ENCODE assay signal across 16 cellular contexts in the genomic region with DNA sequence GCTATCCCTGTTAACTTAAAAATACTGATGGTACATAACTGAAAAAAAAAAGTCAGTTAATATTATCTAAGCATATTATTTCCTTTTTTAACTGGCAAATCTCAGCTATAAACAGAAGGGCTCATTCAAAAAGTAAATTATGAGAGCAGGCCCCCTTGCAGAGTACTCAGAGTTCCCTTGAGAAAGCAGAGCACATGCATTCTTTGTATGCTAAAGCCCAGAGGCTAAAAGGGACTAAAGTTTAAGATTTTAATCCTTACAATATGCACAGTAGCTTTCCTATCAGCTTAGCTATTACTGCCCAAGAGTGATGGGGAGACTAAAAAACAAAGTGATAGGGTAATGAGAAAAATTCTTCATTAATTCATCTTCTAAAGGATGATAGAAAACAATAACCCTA. TPM values are rescaled to one million over a fixed set of nuclear protein-coding genes. Genes with fewer than 3 reads are reported as not detected.
DNase-seq lines count a peak whose midpoint lies in the region; ATAC-seq and TF ChIP-seq lines count a peak whose summit lies in the region.
"Had no signal": no experiment of that assay in that cellular context is flagged by ENCODE, and none has a peak within 500 bp of the region (broad histone marks: within the 10 kb centered on the region; RNA-seq: fewer than 3 reads in every experiment).

No MANE protein-coding gene starts in this region.

- H3K9me3 ChIP-seq in OCI-LY3 (ENCODE audit: insufficient read depth, low read length) (no peaks in the 10 kb centered on the region), osteoblast (ENCODE audit: low read depth, low read length) (no peaks in the 10 kb centered on the region)
- H3K9me3 ChIP-seq: neutrophil, Peyer's patch, spleen had no signal

- H3K4me2 ChIP-seq in OCI-LY3 (ENCODE audit: low read length) = peak overlapping the region; percentile 57
- H3K4me2 ChIP-seq in osteoblast (ENCODE audit: insufficient read depth, low read length) = peak overlapping the region; percentile 27

- peak overlapping the region; percentile 84 for H3K27ac ChIP-seq in OCI-LY3 (ENCODE audit: low read length)
- peak overlapping the region; percentile 44 for H3K27ac ChIP-seq in osteoblast (ENCODE audit: low read depth, low read length)
- H3K27ac ChIP-seq: neutrophil, spleen had no signal

- H3K4me1 Mint-ChIP-seq in central memory CD8-positive, alpha-beta T cell = no peaks in the 10 kb centered on the region

- peaks cover 49% of the 10 kb centered on the region for H3K4me1 ChIP-seq in OCI-LY3 (ENCODE audit: low read length)
- peaks cover 32% of the 10 kb centered on the region for H3K4me1 ChIP-seq in osteoblast (ENCODE audit: insufficient read depth, low read length)

- in situ Hi-C loops in GM13976 (cut with MboI; ENCODE audit: low sequenced_read_pairs, unreplicated experiment) = no loop called here

- no peaks in the 10 kb centered on the region for H3K27me3 Mint-ChIP-seq in central memory CD8-positive, alpha-beta T cell
- H3K27me3 Mint-ChIP-seq: CD4-positive, alpha-beta memory T cell had no signal

- TF ChIP-seq CTCF in OCI-LY3 (IDR thresholded peaks at IDR 0.05; ENCODE audit: low read depth, low read length) = no peak
- TF ChIP-seq CTCF in osteoblast (IDR thresholded peaks at IDR 0.05; ENCODE audit: extremely low read depth, low read depth, low read length) = no peak
- TF ChIP-seq CTCF in GM13976 (IDR thresholded peaks at IDR 0.05; ENCODE audit: borderline replicate concordance, control extremely low read depth, extremely low read depth, insufficient read depth, missing control alignments) = no peak

- H3K4me3 ChIP-seq in OCI-LY3 (ENCODE audit: low read length) (peak overlapping the region; percentile 48), osteoblast (ENCODE audit: insufficient read depth, low read length) (no peak overlapping the region)
- H3K4me3 ChIP-seq: Peyer's patch, spleen had no signal

- H3K4me3 Mint-ChIP-seq in central memory CD8-positive, alpha-beta T cell = no peak overlapping the region
- H3K4me3 Mint-ChIP-seq: CD4-positive, alpha-beta memory T cell; T-helper 2 cell treated with Interferon-gamma antibody and Interleukin-4, amounts not matched to agents 5 μg/mL and 100 μg/mL, for 36 hours had no signal

- no peak for ATAC-seq in central memory CD8-positive, alpha-beta T cell (replicated peaks; ENCODE audit: extremely low read depth, poor library complexity, severe bottlenecking)
- ATAC-seq in GM21381 (IDR thresholded peaks at IDR 0.05; ENCODE audit: unreplicated experiment) = no peak

- H3K27me3 ChIP-seq in OCI-LY3 (ENCODE audit: low read depth, low read length) (no peaks in the 10 kb centered on the region), osteoblast (ENCODE audit: insufficient read depth, low read length) (no peaks in the 10 kb centered on the region)
- H3K27me3 ChIP-seq: neutrophil, Peyer's patch, spleen had no signal

- peak overlapping the region; percentile 28; the same call in 1 of the 2 replicates for H3K9ac ChIP-seq in OCI-LY3 (ENCODE audit: low read length)

- peaks cover 10% of the 10 kb centered on the region for H4K20me1 ChIP-seq in OCI-LY3 (ENCODE audit: insufficient read depth, low read length)
- peaks cover 7% of the 10 kb centered on the region for H4K20me1 ChIP-seq in osteoblast (ENCODE audit: insufficient read depth, low read length)

- H3K79me2 ChIP-seq in OCI-LY3 (ENCODE audit: low read length) (peaks cover 100% of the 10 kb centered on the region), osteoblast (ENCODE audit: insufficient read depth, low read length) (peaks cover 68% of the 10 kb centered on the region)

- peaks cover 3% of the 10 kb centered on the region for H3K36me3 Mint-ChIP-seq in central memory CD8-positive, alpha-beta T cell (ENCODE audit: insufficient read depth)
- H3K36me3 Mint-ChIP-seq: CD4-positive, alpha-beta memory T cell had no signal

- H3K9me3 Mint-ChIP-seq in central memory CD8-positive, alpha-beta T cell = no peaks in the 10 kb centered on the region
- H3K9me3 Mint-ChIP-seq: CD4-positive, alpha-beta memory T cell; T-helper 2 cell treated with Interferon-gamma antibody and Interleukin-4, amounts not matched to agents 5 μg/mL and 100 μg/mL, for 36 hours had no signal

- DNase-seq in EH (ENCODE audit: low read depth) (peak; percentile 37), osteoblast (ENCODE audit: insufficient read length, low spot score, missing footprints) (no peak), GM13976 (ENCODE audit: low spot score) (no peak), GF-D8 (lab: John Stamatoyannopoulos, UW) (no peak), C1 segment of cervical spinal cord (lab: John Stamatoyannopoulos, UW) (no peak)
- DNase-seq in central memory CD8-positive, alpha-beta T cell (ENCODE audit: low spot score in 2 of 2) = no peak
- DNase-seq: activated CD4-positive, alpha-beta T cell treated with anti-CD3 and anti-CD28 coated beads, Interleukin-2, amount 50 U/mL, for 4 hours; CD4-positive, alpha-beta memory T cell; NCI-H1092 treated with DMSO at 0.1 percent for 48 hours; Peyer's patch; spleen; substantia nigra had no signal

- H3K27ac Mint-ChIP-seq in central memory CD8-positive, alpha-beta T cell (ENCODE audit: low read depth) = peak overlapping the region; percentile 13

- H3K36me3 ChIP-seq in OCI-LY3 (replicated peaks; ENCODE audit: low read depth, low read length) = peaks cover 13% of the 10 kb centered on the region
- no peaks in the 10 kb centered on the region for H3K36me3 ChIP-seq in osteoblast (ENCODE audit: insufficient read depth, low read length)
- H3K36me3 ChIP-seq: neutrophil, Peyer's patch, spleen had no signal

- no peak overlapping the region for H2AFZ ChIP-seq in OCI-LY3 (ENCODE audit: low read depth, low read length)
- no peak overlapping the region for H2AFZ ChIP-seq in osteoblast (ENCODE audit: low read length)

RNA-seq across cellular contexts. Expression of gene SLC16A1, which starts 18.5 kb away (rescaled TPM):
- 69.2 and 77.1 TPM in 2 replicates for total RNA-seq in osteoblast
